In genomic region chr10:68600041-68600778, GRCh38 we compare ENCODE assay signal across 8 cellular contexts. TPM values are rescaled to one million over a fixed set of nuclear protein-coding genes. Genes with fewer than 3 reads are reported as not detected.
A peak's percentile ranks its signal among the peaks of the same experiment; 100 is the strongest.
DNase-seq lines count a peak whose midpoint lies in the region; ATAC-seq and TF ChIP-seq lines count a peak whose summit lies in the region.

No MANE protein-coding gene starts in this region.

- peaks cover 33% of the 10 kb centered on the region for H3K79me2 ChIP-seq in hepatocyte

- in situ Hi-C loops in astrocyte of the spinal cord (cut with HindIII; ENCODE audit: low sequenced_read_pairs) = no loop called here

- no peaks in the 10 kb centered on the region for H3K9me2 ChIP-seq in hepatocyte (replicated peaks; ENCODE audit: insufficient read depth)

- H3K27ac ChIP-seq in hepatocyte = peak overlapping the region; percentile 74
- peak overlapping the region; percentile 73 for H3K27ac ChIP-seq in rectal smooth muscle tissue (ENCODE audit: low read depth, low read length)

- WGBS in hepatocyte (ENCODE audit: low lambda C conversion rate, missing lambda C conversion rate) = 2% methylated on average over 17 of the region's 17 CpGs

- H4K20me1 ChIP-seq in hepatocyte (ENCODE audit: insufficient read depth, poor library complexity, severe bottlenecking) = no peaks in the 10 kb centered on the region

- H3K36me3 ChIP-seq in hepatocyte (replicated peaks; ENCODE audit: insufficient read depth, low read depth) (no peaks in the 10 kb centered on the region), rectal smooth muscle tissue (ENCODE audit: control insufficient read depth, insufficient read depth, low read length) (peaks cover 2% of the 10 kb centered on the region)

- H3K27me3 ChIP-seq in hepatocyte = no peaks in the 10 kb centered on the region
- no peaks in the 10 kb centered on the region for H3K27me3 ChIP-seq in rectal smooth muscle tissue (ENCODE audit: control insufficient read depth, insufficient read depth, low read length)

- H3K4me3 ChIP-seq in GM12864 (ENCODE audit: low read depth, low read length) (peak overlapping the region; percentile 51), astrocyte of the spinal cord (ENCODE audit: low read depth, low read length) (peak overlapping the region; percentile 46), hepatocyte (peak overlapping the region; percentile 41), rectal smooth muscle tissue (ENCODE audit: low read length) (peak overlapping the region; percentile 70)

- H2AFZ ChIP-seq in hepatocyte = peak overlapping the region; percentile 58

- H3K9me3 ChIP-seq in hepatocyte (ENCODE audit: low read depth) = no peaks in the 10 kb centered on the region

- H3K4me2 ChIP-seq in hepatocyte = peak overlapping the region; percentile 76

- H3K4me1 ChIP-seq in hepatocyte (ENCODE audit: insufficient read depth) (peaks cover 31% of the 10 kb centered on the region), rectal smooth muscle tissue (ENCODE audit: control insufficient read depth, insufficient read depth, low read length) (peaks cover 15% of the 10 kb centered on the region)

- peak; percentile 80 for ATAC-seq in HG02623 (IDR thresholded peaks at IDR 0.05; ENCODE audit: unreplicated experiment)

- H3K9ac ChIP-seq in rectal smooth muscle tissue (ENCODE audit: low read length) = no peak overlapping the region

- no peak for TF ChIP-seq CTCF in GM12864 (IDR thresholded peaks at IDR 0.05; ENCODE audit: low read depth, low read length, missing control alignments)
- TF ChIP-seq CTCF in astrocyte of the spinal cord (IDR thresholded peaks at IDR 0.05; ENCODE audit: low read depth, low read length) = no peak
- TF ChIP-seq CTCF in hepatocyte (IDR thresholded peaks at IDR 0.05; ENCODE audit: poor library complexity) = no peak

- DNase-seq in GM12864 (ENCODE audit: low read depth) = peak; percentile 41
- peak; percentile 79 for DNase-seq in NCI-H128 (lab: John Stamatoyannopoulos, UW; ENCODE audit: unreplicated experiment)
- peak; percentile 9 to 70 (median 18) for DNase-seq in T-helper 1 cell
- peak; percentile 93 for DNase-seq in astrocyte of the spinal cord (ENCODE audit: low read depth, low spot score)
- DNase-seq in hepatocyte (ENCODE audit: low spot score) = peak; percentile 76
- DNase-seq in NCI-H226 = no peak

RNA-seq across cellular contexts. Expression of gene TET1, which starts 40.1 kb away (rescaled TPM):
- total RNA-seq in hepatocyte = 10.4 and 13.6 TPM in 2 replicates
- polyA plus RNA-seq in hepatocyte = 2.4 and 3.2 TPM in 2 replicates
